Comparison of ENCODE assay signal across 19 cellular contexts in the genomic region with DNA sequence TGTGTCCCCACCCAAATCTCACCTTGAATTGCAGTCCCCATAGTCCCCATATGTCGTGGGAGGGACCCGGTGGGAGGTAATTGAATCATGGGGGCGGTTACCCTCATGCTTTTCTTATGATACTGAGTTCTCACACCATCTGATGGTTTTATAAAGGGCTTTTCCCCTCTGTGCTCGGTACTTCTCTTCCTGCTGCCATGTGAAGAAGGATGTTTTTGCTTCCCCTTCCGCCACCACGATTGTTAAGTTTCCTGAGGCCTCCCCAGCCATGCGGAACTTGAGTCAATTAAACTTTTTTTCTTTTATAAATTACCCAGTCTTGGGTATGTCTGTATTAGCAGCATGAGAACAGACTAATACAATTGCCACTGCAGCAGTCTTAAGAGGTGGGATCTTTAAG.
"Had no signal": no experiment of that assay in that cellular context is flagged by ENCODE, and none has a peak within 500 bp of the region (broad histone marks: within the 10 kb centered on the region; RNA-seq: fewer than 3 reads in every experiment).

No MANE protein-coding gene starts in this region.

- DNase-seq: cortex of kidney; effector memory CD4-positive, alpha-beta T cell; gastrocnemius medialis; heart right ventricle; hypothalamus; kidney glomerular epithelial cell; mammary epithelial cell; sigmoid colon; stimulated activated CD4-positive, alpha-beta T cell treated with anti-CD3 and anti-CD28 coated beads, Interleukin-2, amount 100 ng/mL, for 24 hours; stimulated activated CD4-positive, alpha-beta T cell treated with anti-CD3 and anti-CD28 coated beads, Interleukin-4, amount 100 ng/mL, for 4 hours; stimulated activated naive B cell treated with anti-CD40 and anti-IgM and Interleukin-4, amounts not matched to agents 10 μg/mL and 1 μg/mL and 100 μg/mL, for 72 hours; stimulated activated naive CD8-positive, alpha-beta T cell treated with anti-CD3 and anti-CD28 coated beads, Interleukin-15, amount 100 ng/mL, for 72 hours; testis; upper lobe of right lung had no signal

- H3K27ac Mint-ChIP-seq: natural killer cell treated with Interleukin-12 subunit alpha and Interleukin-12 subunit beta and Interleukin-15 and Interleukin-18, amount 100 ng/mL, for 72 hours; stimulated activated naive B cell treated with anti-CD40 and anti-IgM and Interleukin-4, amounts not matched to agents 10 μg/mL and 1 μg/mL and 100 μg/mL, for 72 hours had no signal

- H3K4me3 ChIP-seq: esophagus muscularis mucosa, gastrocnemius medialis, heart right ventricle, sigmoid colon, skin epidermis, testis, tibial nerve, upper lobe of right lung had no signal

- ATAC-seq: gastrocnemius medialis; natural killer cell treated with Interleukin-12 subunit alpha and Interleukin-12 subunit beta and Interleukin-15 and Interleukin-18, amount 100 ng/mL, for 72 hours; stimulated activated naive B cell treated with anti-CD40 and anti-IgM and Interleukin-4, amounts not matched to agents 10 μg/mL and 1 μg/mL and 100 μg/mL, for 72 hours; stimulated activated naive CD8-positive, alpha-beta T cell treated with anti-CD3 and anti-CD28 coated beads, Interleukin-15, amount 100 ng/mL, for 72 hours; upper lobe of right lung had no signal

- H3K9me3 ChIP-seq: esophagus muscularis mucosa, gastrocnemius medialis, heart right ventricle, sigmoid colon, testis, tibial nerve, upper lobe of right lung had no signal

- H3K9me3 Mint-ChIP-seq: natural killer cell treated with Interleukin-12 subunit alpha and Interleukin-12 subunit beta and Interleukin-15 and Interleukin-18, amount 100 ng/mL, for 72 hours; stimulated activated naive CD8-positive, alpha-beta T cell treated with anti-CD3 and anti-CD28 coated beads, Interleukin-15, amount 100 ng/mL, for 72 hours had no signal

- H3K4me1 ChIP-seq: testis had no signal

- H3K27me3 ChIP-seq: esophagus muscularis mucosa, gastrocnemius medialis, heart right ventricle, sigmoid colon, testis, tibial nerve, upper lobe of right lung had no signal

- H3K4me1 Mint-ChIP-seq: stimulated activated naive CD8-positive, alpha-beta T cell treated with anti-CD3 and anti-CD28 coated beads, Interleukin-15, amount 100 ng/mL, for 72 hours had no signal

- H3K27ac ChIP-seq: epithelial cell of prostate, esophagus muscularis mucosa, gastrocnemius medialis, heart right ventricle, sigmoid colon, skin epidermis, testis, tibial nerve, upper lobe of right lung had no signal

- H3K4me3 Mint-ChIP-seq: natural killer cell treated with Interleukin-12 subunit alpha and Interleukin-12 subunit beta and Interleukin-15 and Interleukin-18, amount 100 ng/mL, for 72 hours; stimulated activated naive B cell treated with anti-CD40 and anti-IgM and Interleukin-4, amounts not matched to agents 10 μg/mL and 1 μg/mL and 100 μg/mL, for 72 hours; stimulated activated naive CD8-positive, alpha-beta T cell treated with anti-CD3 and anti-CD28 coated beads, Interleukin-15, amount 100 ng/mL, for 72 hours had no signal

- H3K36me3 ChIP-seq: esophagus muscularis mucosa, gastrocnemius medialis, heart right ventricle, sigmoid colon, tibial nerve, upper lobe of right lung had no signal

- H3K36me3 Mint-ChIP-seq: natural killer cell treated with Interleukin-12 subunit alpha and Interleukin-12 subunit beta and Interleukin-15 and Interleukin-18, amount 100 ng/mL, for 72 hours; stimulated activated naive B cell treated with anti-CD40 and anti-IgM and Interleukin-4, amounts not matched to agents 10 μg/mL and 1 μg/mL and 100 μg/mL, for 72 hours had no signal
